In genomic region chr3:196528639-196529233, GRCh38 we compare ENCODE assay signal across 8 cellular contexts. TPM values are rescaled to one million over a fixed set of nuclear protein-coding genes. Genes with fewer than 3 reads are reported as not detected.
DNase-seq lines count a peak whose midpoint lies in the region; ATAC-seq and TF ChIP-seq lines count a peak whose summit lies in the region.

No MANE protein-coding gene starts in this region.

- no peaks in the 10 kb centered on the region for H3K9me3 ChIP-seq in muscle layer of colon (ENCODE audit: low read length)

- no peak overlapping the region for H3K9ac ChIP-seq in muscle layer of colon (ENCODE audit: low read length)

- TF ChIP-seq CTCF in epithelial cell of proximal tubule (conservative IDR thresholded peaks at IDR 0.05; ENCODE audit: low read depth, low read length): peak; percentile 71

- H3K4me3 ChIP-seq in epithelial cell of proximal tubule (ENCODE audit: low read depth, low read length) (peak overlapping the region; percentile 71), muscle layer of colon (ENCODE audit: low read depth in 1 of 2, low read length in 2 of 2) (peak overlapping the region; percentile 61 to 81)

- ATAC-seq in GM18505 (IDR thresholded peaks at IDR 0.05; ENCODE audit: unreplicated experiment): peak; percentile 78
- peak; percentile 70 for ATAC-seq in HG03064 (IDR thresholded peaks at IDR 0.05; ENCODE audit: low read depth, unreplicated experiment)

- DNase-seq in ACHN: peak; percentile 79
- peak; percentile 34 for DNase-seq in NCI-H510A (lab: John Stamatoyannopoulos, UW)
- DNase-seq in activated CD8-positive, alpha-beta memory T cell treated with anti-CD3 and anti-CD28 coated beads, Interleukin-2, amount 50 U/mL, for 24 hours (ENCODE audit: extremely low read depth): peak; percentile 44
- DNase-seq in epithelial cell of proximal tubule (ENCODE audit: low read depth): no peak
- DNase-seq in stimulated activated CD8-positive, alpha-beta memory T cell treated with anti-CD3 and anti-CD28 coated beads, Interleukin-7, amount 100 ng/mL, for 24 hours (ENCODE audit: low read depth): peak; percentile 75

- in situ Hi-C loops in ACHN (cut with HindIII; ENCODE audit: low pct_ligation_motif_present, low pct_unique_long_range_greater_than_20kb, low sequenced_read_pairs): no loop called here

- TF ChIP-seq POLR2A in GM18505 (IDR thresholded peaks at IDR 0.05; ENCODE audit: borderline replicate concordance, extremely low read depth, insufficient read depth, insufficient read length): peak; percentile 86

- H3K27ac ChIP-seq in muscle layer of colon (ENCODE audit: low read depth, low read length): peak overlapping the region; percentile 57

- no peaks in the 10 kb centered on the region for H3K4me1 ChIP-seq in muscle layer of colon (ENCODE audit: insufficient read depth, low read length)

- no peaks in the 10 kb centered on the region for H3K36me3 ChIP-seq in muscle layer of colon (ENCODE audit: insufficient read depth, low read length)

- peaks cover 0 to 4% of the 10 kb centered on the region in 2 donors for H3K27me3 ChIP-seq in muscle layer of colon (ENCODE audit: control insufficient read depth in 1 of 2, insufficient read depth in 2 of 2, low read length in 2 of 2)

RNA-seq across cellular contexts. Expression of gene SMCO1, which starts 13.6 kb away (rescaled TPM):
- not detected in 2 replicates for total RNA-seq in epithelial cell of proximal tubule

RNA-seq across cellular contexts. Expression of gene RNF168, which starts 25.2 kb away (rescaled TPM):
- 14.0 and 17.5 TPM in 2 replicates for total RNA-seq in epithelial cell of proximal tubule

RNA-seq across cellular contexts. Expression of gene WDR53, which starts 39.6 kb away (rescaled TPM):
- total RNA-seq in epithelial cell of proximal tubule: 8.5 and 9.2 TPM in 2 replicates

RNA-seq across cellular contexts. Expression of gene FBXO45, which starts 39.7 kb away (rescaled TPM):
- 7.8 and 9.9 TPM in 2 replicates for total RNA-seq in epithelial cell of proximal tubule
